In genomic region chr14:64946310-64947045, GRCh38 we compare ENCODE assay signal across 20 cellular contexts. TPM values are rescaled to one million over a fixed set of nuclear protein-coding genes. Genes with fewer than 3 reads are reported as not detected.
DNase-seq lines count a peak whose midpoint lies in the region; ATAC-seq, FAIRE-seq and TF ChIP-seq lines count a peak whose summit lies in the region.
"Had no signal": no experiment of that assay in that cellular context is flagged by ENCODE, and none has a peak within 500 bp of the region (broad histone marks: within the 10 kb centered on the region; RNA-seq: fewer than 3 reads in every experiment).

No MANE protein-coding gene starts in this region.

- H3K4me1 ChIP-seq in K562 (replicated peaks in 1 of 2; ENCODE audit: control insufficient read depth in 2 of 2, insufficient read depth in 2 of 2, low read length in 2 of 2), result no peaks in the 10 kb centered on the region; a peak in 2 of 5 replicates

- no peaks in the 10 kb centered on the region for H3K9me3 Mint-ChIP-seq in T-helper 1 cell treated with Interleukin-12 subunit alpha and Interleukin-12 subunit beta and Interleukin-4 antibody, amounts not matched to agents 30 μg/mL and 1 μg/mL, for 36 hours
- no peaks in the 10 kb centered on the region for H3K9me3 Mint-ChIP-seq in CD4-positive, alpha-beta T cell

- H3K27me3 ChIP-seq in CD4-positive, alpha-beta T cell (ENCODE audit: control insufficient read depth, insufficient read depth, low read length), result no peaks in the 10 kb centered on the region
- no peaks in the 10 kb centered on the region for H3K27me3 ChIP-seq in K562 (ENCODE audit: control insufficient read depth in 2 of 2, insufficient read depth in 2 of 2, low read length in 2 of 2)

- H3K36me3 Mint-ChIP-seq in T-helper 1 cell treated with Interleukin-12 subunit alpha and Interleukin-12 subunit beta and Interleukin-4 antibody, amounts not matched to agents 30 μg/mL and 1 μg/mL, for 36 hours (ENCODE audit: low read depth), result peaks cover 19% of the 10 kb centered on the region
- peaks cover 71% of the 10 kb centered on the region for H3K36me3 Mint-ChIP-seq in CD4-positive, alpha-beta T cell (ENCODE audit: low read depth)

- H3K27ac ChIP-seq in CD4-positive, alpha-beta T cell (ENCODE audit: low read depth, low read length), result no peak overlapping the region
- H3K27ac ChIP-seq in K562 (ENCODE audit: extremely low read depth, low read depth, low read length), result no peak overlapping the region

- POLR2A ChIA-PET in CD4-positive, alpha-beta T cell (lab: Charles Lee), result interaction anchor here (2.5 kb wide), 1 partner anchor 32 kb away, joined by 7 read pairs; the partner anchor contains the start of gene CHURC1
- POLR2A ChIA-PET in K562 (lab: Yijun Ruan, JAX), result no interaction called here

- H3K9me3 ChIP-seq in CD4-positive, alpha-beta T cell (ENCODE audit: control insufficient read depth, low read length), result no peaks in the 10 kb centered on the region
- no peaks in the 10 kb centered on the region for H3K9me3 ChIP-seq in K562 (replicated peaks; ENCODE audit: control insufficient read depth, insufficient read depth, low read depth, low read length)

- no peaks in the 10 kb centered on the region for H3K27me3 Mint-ChIP-seq in T-helper 1 cell treated with Interleukin-12 subunit alpha and Interleukin-12 subunit beta and Interleukin-4 antibody, amounts not matched to agents 30 μg/mL and 1 μg/mL, for 36 hours (ENCODE audit: low read depth)
- H3K27me3 Mint-ChIP-seq in CD4-positive, alpha-beta T cell, result no peaks in the 10 kb centered on the region

- TF ChIP-seq RAD21 in K562 (CRISPR knock-in tag; conservative IDR thresholded peaks at IDR 0.05 in 1 of 2, IDR thresholded peaks at IDR 0.05 in 1 of 2), result no peak

- TF ChIP-seq POLR2A in K562 (conservative IDR thresholded peaks at IDR 0.05), result no peak

- CTCF ChIA-PET in CD4-positive, alpha-beta T cell (lab: Charles Lee), result no interaction called here
- CTCF ChIA-PET in K562 (lab: Yijun Ruan, JAX; ENCODE audit: low intra/inter-chr PET ratio), result interaction anchor here (0.6 kb wide), 1 partner anchor 126 kb away, joined by 3 read pairs; no protein-coding TSS in a partner anchor

- no peak overlapping the region for H2AFZ ChIP-seq in K562 (ENCODE audit: low read depth, low read length)

- peaks cover 14% of the 10 kb centered on the region for H3K4me1 Mint-ChIP-seq in T-helper 1 cell treated with Interleukin-12 subunit alpha and Interleukin-12 subunit beta and Interleukin-4 antibody, amounts not matched to agents 30 μg/mL and 1 μg/mL, for 36 hours (ENCODE audit: low read depth)
- peaks cover 54% of the 10 kb centered on the region for H3K4me1 Mint-ChIP-seq in CD4-positive, alpha-beta T cell (ENCODE audit: low read depth)

- no peaks in the 10 kb centered on the region for H3K79me2 ChIP-seq in K562 (ENCODE audit: control insufficient read depth, insufficient read depth, low read length)

- H3K9ac ChIP-seq in K562 (ENCODE audit: insufficient read depth in 1 of 2, low read depth in 2 of 2, low read length in 2 of 2), result no peak overlapping the region

- H4K20me1 ChIP-seq in K562 (replicated peaks; ENCODE audit: control insufficient read depth, insufficient read depth, low read length), result no peaks in the 10 kb centered on the region

- no peak for TF ChIP-seq CTCF in CD4-positive, alpha-beta T cell (IDR thresholded peaks at IDR 0.05)
- TF ChIP-seq CTCF in K562 (IDR thresholded peaks at IDR 0.05 in 2 of 3, conservative IDR thresholded peaks at IDR 0.05 in 1 of 3; ENCODE audit: insufficient read depth in 2 of 3, low read depth in 1 of 3, low read length in 3 of 3) (no peak), GM13976 (IDR thresholded peaks at IDR 0.05; ENCODE audit: borderline replicate concordance, control extremely low read depth, extremely low read depth, insufficient read depth, missing control alignments) (no peak)

- H3K4me2 ChIP-seq in K562 (ENCODE audit: insufficient read depth, low read length), result no peak overlapping the region

- no peak overlapping the region for H3K4me3 ChIP-seq in K562

- no peaks in the 10 kb centered on the region for H3K9me1 ChIP-seq in K562 (ENCODE audit: control insufficient read depth, insufficient read depth, low read length)

- intact Hi-C loops in CD4-positive, alpha-beta T cell (cut with DNase I, micrococcal nuclease), result no loop called here
- intact Hi-C loops in K562 (cut with micrococcal nuclease), result no loop called here
- intact Hi-C loops in sciatic nerve (cut with DNase I), result no loop called here

- 54% methylated on average over 6 of the region's 6 CpGs for WGBS in K562 (ENCODE audit: insufficient coverage, low coverage, missing lambda C conversion rate)

- TF ChIP-seq EP300 in K562 (IDR thresholded peaks at IDR 0.05; ENCODE audit: low read length), result no peak

- H3K27ac Mint-ChIP-seq in T-helper 1 cell treated with Interleukin-12 subunit alpha and Interleukin-12 subunit beta and Interleukin-4 antibody, amounts not matched to agents 30 μg/mL and 1 μg/mL, for 36 hours, result peak overlapping the region; percentile 59
- H3K27ac Mint-ChIP-seq in CD4-positive, alpha-beta T cell, result peak overlapping the region; percentile 60

- in situ Hi-C loops in K562 (cut with MboI) (no loop called here), GM13976 (cut with MboI; ENCODE audit: low sequenced_read_pairs, unreplicated experiment) (no loop called here)

- H3K36me3 ChIP-seq in K562 (ENCODE audit: control insufficient read depth, insufficient read depth, low read length), result no peaks in the 10 kb centered on the region

- BruUV-seq in K562 (replicated peaks; lab: Mats Ljungman, UMichigan), result no TSS peak

- FAIRE-seq in K562 (lab: Jason Lieb, UNC), result no peak

- no peak overlapping the region for H3K4me3 Mint-ChIP-seq in T-helper 1 cell treated with Interleukin-12 subunit alpha and Interleukin-12 subunit beta and Interleukin-4 antibody, amounts not matched to agents 30 μg/mL and 1 μg/mL, for 36 hours
- H3K4me3 Mint-ChIP-seq in CD4-positive, alpha-beta T cell, result no peak overlapping the region

- DNase-seq in T-helper 1 cell (no peak), K562 (ENCODE audit: extremely low read depth in 1 of 4, low spot score in 3 of 4) (no peak), sciatic nerve (ENCODE audit: low spot score) (peak; percentile 10), GM13976 (ENCODE audit: low spot score) (no peak), iPS-NIHi7 (ENCODE audit: extremely low spot score) (no peak)
- no peak for DNase-seq in CD4-positive, alpha-beta T cell
- DNase-seq in activated CD4-positive, alpha-beta T cell treated with anti-CD3 and anti-CD28 coated beads, Interleukin-2, amount 50 U/mL, for 1 hour, result no peak
- DNase-seq: 8988T; C1 segment of cervical spinal cord; DMS 273 treated with DMSO at 0.1 percent for 48 hours; EL; H7; NCI-H1105 treated with DMSO at 0.1 percent for 48 hours; NCI-H1694 treated with DMSO at 0.1 percent for 48 hours; NCI-H446; NK-92 treated with Interleukin-12 subunit alpha and Interleukin-12 subunit beta, amount 100 ng/mL, for 24 hours; SIG-M5 had no signal

- ATAC-seq in CD4-positive, alpha-beta T cell (ENCODE audit: poor library complexity), result no peak
- ATAC-seq in K562, result no peak
- ATAC-seq in sciatic nerve, result no peak

RNA-seq across cellular contexts. Expression of gene GPX2, which starts 3.9 kb away (rescaled TPM):
- total RNA-seq in CD4-positive, alpha-beta T cell, result not detected
- not detected in 2 replicates for total RNA-seq in K562 (2011; cell fraction: chromatin; rRNA removed; ENCODE audit: low replicate concordance)
- total RNA-seq in K562 (2011; cell fraction: nucleolus; rRNA removed), result not detected in 2 replicates
- not detected in 2 replicates for total RNA-seq in K562 (2011; cell fraction: nucleoplasm; rRNA removed)
- total RNA-seq in K562 (2014; rRNA removed) (not detected in 2 replicates), K562 (2014; rRNA removed; fragmentation: Illumina TruSeq; extraction: Trizol) (not detected in 2 replicates), K562 (2015; rRNA removed; fragmentation: Illumina TruSeq; extraction: Trizol) (not detected in 2 replicates), K562 (2021) (0.24 and 0.56 TPM in 2 replicates), sciatic nerve (not detected)
- polyA plus RNA-seq in K562 (2011; rRNA removed) (not detected in 2 replicates), K562 (2014; fragmentation: Illumina TruSeq; extraction: Trizol) (not detected in 2 replicates), K562 (2014; fragmentation: Nextera tagmentation; extraction: Ambion mirVana) (not detected), K562 (2014; rRNA removed) (not detected in 2 replicates)
- polyA plus RNA-seq in K562 (2011; cell fraction: cytosol; rRNA removed), result not detected in 2 replicates
- polyA plus RNA-seq in K562 (2011; cell fraction: nucleus; rRNA removed), result not detected in 2 replicates
- polyA plus RNA-seq in K562 (2012), result not detected in 2 replicates
- not detected in 2 replicates for polyA minus RNA-seq in K562 (2011; rRNA and poly(A)+ RNA removed)
- polyA minus RNA-seq in K562 (2011; cell fraction: cytosol; rRNA and poly(A)+ RNA removed), result not detected in 2 replicates
- polyA minus RNA-seq in K562 (2011; cell fraction: nucleus; rRNA and poly(A)+ RNA removed), result not detected in 2 replicates
- total RNA-seq: OCI-LY7, RPMI7951 had no signal

RNA-seq across cellular contexts. Expression of gene RAB15, which starts 25.7 kb away (rescaled TPM):
- 1 to 10 TPM; 2.6 to 3.8 TPM for total RNA-seq in CD4-positive, alpha-beta T cell
- total RNA-seq in K562 (2011; cell fraction: chromatin; rRNA removed; ENCODE audit: low replicate concordance), result 0.16 and 0.35 TPM in 2 replicates
- total RNA-seq in K562 (2011; cell fraction: nucleolus; rRNA removed), result 0.17 TPM in 1 of 2 replicates, not detected in the other
- total RNA-seq in K562 (2011; cell fraction: nucleoplasm; rRNA removed), result 0.15 TPM in 1 of 2 replicates, not detected in the other
- 0.08 and 0.09 TPM in 2 replicates for total RNA-seq in K562 (2014; rRNA removed)
- 0.13 and 0.15 TPM in 2 replicates for total RNA-seq in K562 (2014; rRNA removed; fragmentation: Illumina TruSeq; extraction: Trizol)
- 0.08 and 0.14 TPM in 2 replicates for total RNA-seq in K562 (2015; rRNA removed; fragmentation: Illumina TruSeq; extraction: Trizol)
- 0.11 and 0.16 TPM in 2 replicates for total RNA-seq in K562 (2021)
- 0.05 and 0.17 TPM in 2 replicates for polyA plus RNA-seq in K562 (2011; rRNA removed)
- 0.12 and 0.31 TPM in 2 replicates for polyA plus RNA-seq in K562 (2011; cell fraction: cytosol; rRNA removed)
- 0.41 and 0.68 TPM in 2 replicates for polyA plus RNA-seq in K562 (2011; cell fraction: nucleus; rRNA removed)
- 0.49 and 0.64 TPM in 2 replicates for polyA plus RNA-seq in K562 (2012)
- polyA plus RNA-seq in K562 (2014; fragmentation: Illumina TruSeq; extraction: Trizol), result 0.21 and 0.25 TPM in 2 replicates
- polyA plus RNA-seq in K562 (2014; fragmentation: Nextera tagmentation; extraction: Ambion mirVana), result not detected
- 0.30 and 0.53 TPM in 2 replicates for polyA plus RNA-seq in K562 (2014; rRNA removed)
- polyA minus RNA-seq in K562 (2011; rRNA and poly(A)+ RNA removed), result 0.25 TPM in 1 of 2 replicates, not detected in the other
- polyA minus RNA-seq in K562 (2011; cell fraction: cytosol; rRNA and poly(A)+ RNA removed), result not detected in 2 replicates
- not detected in 2 replicates for polyA minus RNA-seq in K562 (2011; cell fraction: nucleus; rRNA and poly(A)+ RNA removed)
- 3.3 TPM for total RNA-seq in sciatic nerve

RNA-seq across cellular contexts. Expression of gene CHURC1, which starts 32.2 kb away (rescaled TPM):
- total RNA-seq in CD4-positive, alpha-beta T cell, result 10 to 100 TPM; 50.1 to 54.0 TPM
- total RNA-seq in K562 (2011; cell fraction: chromatin; rRNA removed; ENCODE audit: low replicate concordance), result 20.7 and 44.8 TPM in 2 replicates
- 12.2 and 14.9 TPM in 2 replicates for total RNA-seq in K562 (2011; cell fraction: nucleolus; rRNA removed)
- total RNA-seq in K562 (2011; cell fraction: nucleoplasm; rRNA removed), result 36.7 and 52.4 TPM in 2 replicates
- total RNA-seq in K562 (2014; rRNA removed) (27.3 and 29.6 TPM in 2 replicates), K562 (2014; rRNA removed; fragmentation: Illumina TruSeq; extraction: Trizol) (83.4 and 85.1 TPM in 2 replicates), K562 (2015; rRNA removed; fragmentation: Illumina TruSeq; extraction: Trizol) (42.7 and 45.6 TPM in 2 replicates), K562 (2021) (38.7 and 44.5 TPM in 2 replicates), sciatic nerve (66.0 TPM)
- polyA plus RNA-seq in K562 (2011; rRNA removed) (90.3 and 106 TPM in 2 replicates), K562 (2014; fragmentation: Illumina TruSeq; extraction: Trizol) (43.3 and 45.2 TPM in 2 replicates), K562 (2014; fragmentation: Nextera tagmentation; extraction: Ambion mirVana) (100 to 1,000 TPM; 223 to 239 TPM), K562 (2014; rRNA removed) (33.6 and 42.5 TPM in 2 replicates)
- polyA plus RNA-seq in K562 (2011; cell fraction: cytosol; rRNA removed), result 19.7 and 50.2 TPM in 2 replicates
- 17.4 and 27.1 TPM in 2 replicates for polyA plus RNA-seq in K562 (2011; cell fraction: nucleus; rRNA removed)
- 24.0 and 41.3 TPM in 2 replicates for polyA plus RNA-seq in K562 (2012)
- polyA minus RNA-seq in K562 (2011; rRNA and poly(A)+ RNA removed), result 19.0 and 19.5 TPM in 2 replicates
- 7.2 and 11.5 TPM in 2 replicates for polyA minus RNA-seq in K562 (2011; cell fraction: cytosol; rRNA and poly(A)+ RNA removed)
- polyA minus RNA-seq in K562 (2011; cell fraction: nucleus; rRNA and poly(A)+ RNA removed), result 11.2 and 26.0 TPM in 2 replicates

RNA-seq across cellular contexts. Expression of gene FNTB, which starts 40.2 kb away (rescaled TPM):
- total RNA-seq in CD4-positive, alpha-beta T cell, result 1 to 10 TPM; 7.5 to 7.9 TPM
- total RNA-seq in K562 (2011; cell fraction: chromatin; rRNA removed; ENCODE audit: low replicate concordance), result 47.5 and 49.5 TPM in 2 replicates
- 29.6 and 31.0 TPM in 2 replicates for total RNA-seq in K562 (2011; cell fraction: nucleolus; rRNA removed)
- 18.6 and 28.7 TPM in 2 replicates for total RNA-seq in K562 (2011; cell fraction: nucleoplasm; rRNA removed)
- total RNA-seq in K562 (2014; rRNA removed) (6.9 and 7.3 TPM in 2 replicates), K562 (2014; rRNA removed; fragmentation: Illumina TruSeq; extraction: Trizol) (8.9 and 11.7 TPM in 2 replicates), K562 (2015; rRNA removed; fragmentation: Illumina TruSeq; extraction: Trizol) (10.9 and 11.0 TPM in 2 replicates), K562 (2021) (12.2 and 13.8 TPM in 2 replicates), sciatic nerve (40.7 TPM)
- polyA plus RNA-seq in K562 (2011; rRNA removed) (16.5 and 18.5 TPM in 2 replicates), K562 (2014; fragmentation: Illumina TruSeq; extraction: Trizol) (12.1 and 15.6 TPM in 2 replicates), K562 (2014; fragmentation: Nextera tagmentation; extraction: Ambion mirVana) (10 to 100 TPM; 14.1 to 23.2 TPM), K562 (2014; rRNA removed) (10.6 and 12.9 TPM in 2 replicates)
- polyA plus RNA-seq in K562 (2011; cell fraction: cytosol; rRNA removed), result 18.8 and 20.8 TPM in 2 replicates
- polyA plus RNA-seq in K562 (2011; cell fraction: nucleus; rRNA removed), result 31.7 and 33.9 TPM in 2 replicates
- 10.2 and 13.4 TPM in 2 replicates for polyA plus RNA-seq in K562 (2012)
- polyA minus RNA-seq in K562 (2011; rRNA and poly(A)+ RNA removed), result 24.4 and 25.7 TPM in 2 replicates
- polyA minus RNA-seq in K562 (2011; cell fraction: cytosol; rRNA and poly(A)+ RNA removed), result 13.8 and 21.2 TPM in 2 replicates
- 17.5 and 42.0 TPM in 2 replicates for polyA minus RNA-seq in K562 (2011; cell fraction: nucleus; rRNA and poly(A)+ RNA removed)
